Comparison of ENCODE assay signal across 8 cellular contexts in genomic region chr17:57603978-57604377, GRCh38.
A peak's percentile ranks its signal among the peaks of the same experiment; 100 is the strongest.
DNase-seq lines count a peak whose midpoint lies in the region; ATAC-seq and TF ChIP-seq lines count a peak whose summit lies in the region.

No MANE protein-coding gene starts in this region.

- POLR2A ChIA-PET in T-cell (lab: Charles Lee) = no interaction called here

- no peaks in the 10 kb centered on the region for H3K27me3 ChIP-seq in skeletal muscle tissue (ENCODE audit: control insufficient read depth in 3 of 3, insufficient read depth in 3 of 3, low read length in 3 of 3)

- peaks cover 90 to 96% (median 94%) of the 10 kb centered on the region in 3 donors for H3K4me1 Mint-ChIP-seq in T-cell
- peaks cover 93% of the 10 kb centered on the region for H3K4me1 Mint-ChIP-seq in activated naive CD8-positive, alpha-beta T cell treated with anti-CD3 and anti-CD28 coated beads for 36 hours

- no peaks in the 10 kb centered on the region for H3K9me3 Mint-ChIP-seq in T-cell
- H3K9me3 Mint-ChIP-seq in activated naive CD8-positive, alpha-beta T cell treated with anti-CD3 and anti-CD28 coated beads for 36 hours = no peaks in the 10 kb centered on the region

- DNase-seq in DMS79 treated with DMSO at 0.1 percent for 48 hours (lab: John Stamatoyannopoulos, UW) = peak; percentile 48
- DNase-seq in T-cell = peak; percentile 22 to 90 (median 80)
- peak; percentile 71 for DNase-seq in activated naive CD8-positive, alpha-beta T cell treated with anti-CD3 and anti-CD28 coated beads for 36 hours
- DNase-seq in inferior parietal cortex (ENCODE audit: extremely low spot score) = no peak
- no peak for DNase-seq in GM10266 (ENCODE audit: extremely low spot score)
- no peak for DNase-seq in anterior cingulate cortex (lab: John Stamatoyannopoulos, UW)

- ATAC-seq in HG03060 (IDR thresholded peaks at IDR 0.05; ENCODE audit: low read depth, unreplicated experiment) (peak; percentile 43), T-cell (replicated peaks in 1 of 4) (peak; percentile 70 to 88 (median 74))

- H3K9me3 ChIP-seq in skeletal muscle tissue (ENCODE audit: control insufficient read depth in 3 of 3, low read length in 3 of 3) = no peaks in the 10 kb centered on the region

- no peak for TF ChIP-seq CTCF in GM10266 (IDR thresholded peaks at IDR 0.05; ENCODE audit: control insufficient read depth, insufficient read depth, low read depth, missing control alignments)

- H3K27me3 Mint-ChIP-seq in T-cell = no peaks in the 10 kb centered on the region
- H3K27me3 Mint-ChIP-seq in activated naive CD8-positive, alpha-beta T cell treated with anti-CD3 and anti-CD28 coated beads for 36 hours = no peaks in the 10 kb centered on the region

- peaks cover 0 to 5% (median 4%) of the 10 kb centered on the region in 3 donors for H3K36me3 ChIP-seq in skeletal muscle tissue (ENCODE audit: control insufficient read depth in 3 of 3, insufficient read depth in 3 of 3, low read length in 3 of 3)

- H3K4me3 Mint-ChIP-seq in T-cell = peak overlapping the region; percentile 64 to 70 (median 67)
- peak overlapping the region; percentile 47 for H3K4me3 Mint-ChIP-seq in activated naive CD8-positive, alpha-beta T cell treated with anti-CD3 and anti-CD28 coated beads for 36 hours

- CTCF ChIA-PET in T-cell (lab: Charles Lee) = interaction anchor here in 1 of 2 donors (2.3 kb wide), 1 partner anchor 68 kb away, joined by 8 read pairs; no protein-coding TSS in a partner anchor

- peak overlapping the region; percentile 88 for H3K27ac ChIP-seq in skeletal muscle tissue (ENCODE audit: low read depth, low read length)

- H3K36me3 Mint-ChIP-seq in T-cell = peaks cover 3% of the 10 kb centered on the region
- H3K36me3 Mint-ChIP-seq in activated naive CD8-positive, alpha-beta T cell treated with anti-CD3 and anti-CD28 coated beads for 36 hours = peaks cover 17% of the 10 kb centered on the region

- peak overlapping the region; percentile 98 to 99 for H3K27ac Mint-ChIP-seq in T-cell
- peak overlapping the region; percentile 93 for H3K27ac Mint-ChIP-seq in activated naive CD8-positive, alpha-beta T cell treated with anti-CD3 and anti-CD28 coated beads for 36 hours

- peak overlapping the region in 1 of 3 donors; percentile 33 for H3K9ac ChIP-seq in skeletal muscle tissue (ENCODE audit: low read depth in 1 of 3, low read length in 3 of 3)

- no peak overlapping the region for H3K4me3 ChIP-seq in skeletal muscle tissue (ENCODE audit: low read length in 3 of 3)

- H3K4me1 ChIP-seq in skeletal muscle tissue (ENCODE audit: control insufficient read depth in 3 of 3, insufficient read depth in 3 of 3, low read length in 3 of 3) = peaks cover 34 to 76% (median 59%) of the 10 kb centered on the region in 3 donors

Comparison
In these comparisons a context has a peak if more than half of its experiments do, and no peak if none do; other contexts are left out.
1. DNase-seq: peak in DMS79 treated with DMSO at 0.1 percent for 48 hours (single experiment), T-cell (34 of 34) and activated naive CD8-positive, alpha-beta T cell treated with anti-CD3 and anti-CD28 coated beads for 36 hours (single experiment); none in inferior parietal cortex (single experiment), GM10266 (single experiment) and anterior cingulate cortex (0 of 58).